28 cellular contexts compared by ENCODE assay signal in the genomic region with DNA sequence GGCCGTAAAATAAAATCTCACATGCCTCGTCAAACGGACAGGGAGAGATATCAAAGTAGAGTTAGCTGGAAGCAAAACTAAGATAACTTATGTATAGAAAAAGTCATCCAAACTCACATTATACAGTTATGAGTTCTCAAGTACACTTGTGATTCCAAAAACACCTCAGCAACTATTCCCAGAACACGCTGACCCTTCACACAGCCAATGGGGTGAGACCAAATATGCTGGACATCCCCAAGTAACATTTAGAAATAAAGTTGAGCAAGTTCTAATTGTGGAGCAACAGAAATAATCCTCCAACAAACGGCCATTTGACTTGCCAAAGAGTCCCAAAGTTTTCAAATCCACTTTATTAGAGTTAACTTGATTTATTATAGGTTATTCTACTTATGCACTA. TPM values are rescaled to one million over a fixed set of nuclear protein-coding genes. Genes with fewer than 3 reads are reported as not detected.
"Had no signal": no experiment of that assay in that cellular context is flagged by ENCODE, and none has a peak within 500 bp of the region (broad histone marks: within the 10 kb centered on the region; RNA-seq: fewer than 3 reads in every experiment).

No MANE protein-coding gene starts in this region.

- H3K36me3 ChIP-seq: left ventricle myocardium inferior, pancreas, prostate gland, sigmoid colon, transverse colon, upper lobe of left lung had no signal

- DNase-seq: islet precursor cell; left ventricle myocardium inferior; midbrain; mucosa of descending colon; naive thymus-derived CD4-positive, alpha-beta T cell; nucleus accumbens; pancreas; posterior cingulate gyrus; retina; right cardiac atrium; sigmoid colon; small intestine; spleen; stimulated activated CD4-positive, alpha-beta T cell treated with anti-CD3 and anti-CD28 coated beads, Interleukin-4, amount 100 ng/mL, for 24 hours; stimulated activated naive CD4-positive, alpha-beta T cell; substantia nigra; transverse colon; upper lobe of left lung had no signal

- H3K9me3 Mint-ChIP-seq: natural killer cell treated with Interleukin-12 subunit alpha and Interleukin-12 subunit beta and Interleukin-15 and Interleukin-18, amount 100 ng/mL, for 72 hours; neural crest cell; stimulated activated effector memory CD8-positive, alpha-beta T cell treated with anti-CD3 and anti-CD28 coated beads, Interleukin-12 subunit alpha, Interleukin-12 subunit beta, amount 100 ng/mL, for 72 hours; stimulated activated naive CD8-positive, alpha-beta T cell treated with anti-CD3 and anti-CD28 coated beads, Interleukin-15, Interleukin-2, amounts not matched to agents 100 ng/mL and 50 ng/mL, for 24 hours had no signal

- H3K9me3 ChIP-seq: left ventricle myocardium inferior, mucosa of descending colon, pancreas, prostate gland, sigmoid colon, spleen, transverse colon, upper lobe of left lung had no signal

- H2AFZ ChIP-seq: hepatocyte had no signal

- H3K4me3 Mint-ChIP-seq: naive thymus-derived CD4-positive, alpha-beta T cell; natural killer cell treated with Interleukin-12 subunit alpha and Interleukin-12 subunit beta and Interleukin-15 and Interleukin-18, amount 100 ng/mL, for 72 hours; neural crest cell; stimulated activated effector memory CD8-positive, alpha-beta T cell treated with anti-CD3 and anti-CD28 coated beads, Interleukin-12 subunit alpha, Interleukin-12 subunit beta, amount 100 ng/mL, for 72 hours; stimulated activated naive CD8-positive, alpha-beta T cell treated with anti-CD3 and anti-CD28 coated beads, Interleukin-15, Interleukin-2, amounts not matched to agents 100 ng/mL and 50 ng/mL, for 24 hours had no signal

- H3K27ac ChIP-seq: hepatocyte, left ventricle myocardium inferior, pancreas, prostate gland, sigmoid colon, spleen, transverse colon, upper lobe of left lung had no signal

- H3K27me3 ChIP-seq: hepatocyte, pancreas, sigmoid colon, spleen, transverse colon, upper lobe of left lung had no signal

- H3K4me3 ChIP-seq: hepatocyte, left ventricle myocardium inferior, lung, mucosa of descending colon, pancreas, prostate gland, sigmoid colon, spleen, transverse colon, upper lobe of left lung had no signal

- H3K79me2 ChIP-seq: hepatocyte had no signal

- H3K27me3 Mint-ChIP-seq: naive thymus-derived CD4-positive, alpha-beta T cell; natural killer cell treated with Interleukin-12 subunit alpha and Interleukin-12 subunit beta and Interleukin-15 and Interleukin-18, amount 100 ng/mL, for 72 hours; stimulated activated naive CD8-positive, alpha-beta T cell treated with anti-CD3 and anti-CD28 coated beads, Interleukin-15, Interleukin-2, amounts not matched to agents 100 ng/mL and 50 ng/mL, for 24 hours had no signal

- ATAC-seq: mucosa of descending colon; naive thymus-derived CD4-positive, alpha-beta T cell; natural killer cell treated with Interleukin-12 subunit alpha and Interleukin-12 subunit beta and Interleukin-15 and Interleukin-18, amount 100 ng/mL, for 72 hours; pancreas; stimulated activated effector memory CD8-positive, alpha-beta T cell treated with anti-CD3 and anti-CD28 coated beads, Interleukin-12 subunit alpha, Interleukin-12 subunit beta, amount 100 ng/mL, for 72 hours had no signal

- H3K4me1 ChIP-seq: left ventricle myocardium inferior, pancreas, prostate gland, sigmoid colon, transverse colon, upper lobe of left lung had no signal

- H3K36me3 Mint-ChIP-seq: natural killer cell treated with Interleukin-12 subunit alpha and Interleukin-12 subunit beta and Interleukin-15 and Interleukin-18, amount 100 ng/mL, for 72 hours; stimulated activated effector memory CD8-positive, alpha-beta T cell treated with anti-CD3 and anti-CD28 coated beads, Interleukin-12 subunit alpha, Interleukin-12 subunit beta, amount 100 ng/mL, for 72 hours had no signal

- H3K4me2 ChIP-seq: hepatocyte had no signal

- H3K27ac Mint-ChIP-seq: natural killer cell treated with Interleukin-12 subunit alpha and Interleukin-12 subunit beta and Interleukin-15 and Interleukin-18, amount 100 ng/mL, for 72 hours; stimulated activated effector memory CD8-positive, alpha-beta T cell treated with anti-CD3 and anti-CD28 coated beads, Interleukin-12 subunit alpha, Interleukin-12 subunit beta, amount 100 ng/mL, for 72 hours; stimulated activated naive CD8-positive, alpha-beta T cell treated with anti-CD3 and anti-CD28 coated beads, Interleukin-15, Interleukin-2, amounts not matched to agents 100 ng/mL and 50 ng/mL, for 24 hours had no signal

RNA-seq across cellular contexts. Expression of a gene that starts 52.4 kb away (rescaled TPM):
- total RNA-seq: kidney epithelial cell, myocyte, neural crest cell, osteoblast had no signal
